ENCODE assay signal across 16 cellular contexts in the genomic region with DNA sequence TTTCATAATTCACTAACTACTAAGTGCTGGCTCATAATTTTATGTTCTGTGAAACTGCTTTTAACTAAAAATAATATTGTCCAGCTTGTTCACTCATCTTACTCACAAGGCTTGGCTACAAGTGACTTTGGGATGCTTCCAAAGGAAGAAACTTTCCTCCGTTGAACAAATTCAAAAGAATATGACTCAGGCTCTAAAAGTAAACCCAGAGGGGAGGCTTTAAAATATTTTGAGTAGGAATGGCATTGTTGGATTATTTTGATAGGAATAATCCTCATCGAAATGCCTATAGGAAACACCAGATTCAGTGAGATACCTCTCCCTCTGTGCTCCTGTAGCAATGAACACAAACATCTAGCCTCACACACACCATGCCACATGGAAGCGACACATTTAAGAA. TPM values are rescaled to one million over a fixed set of nuclear protein-coding genes. Genes with fewer than 3 reads are reported as not detected.
DNase-seq lines count a peak whose midpoint lies in the region; ATAC-seq and TF ChIP-seq lines count a peak whose summit lies in the region.
"Had no signal": no experiment of that assay in that cellular context is flagged by ENCODE, and none has a peak within 500 bp of the region (broad histone marks: within the 10 kb centered on the region; RNA-seq: fewer than 3 reads in every experiment).

No MANE protein-coding gene starts in this region.

- in situ Hi-C loops in mammary epithelial cell (cut with MboI; ENCODE audit: low sequenced_read_pairs in 2 of 2), result no loop called here

- no peaks in the 10 kb centered on the region for H3K79me1 ChIP-seq in mesenchymal stem cell (replicated peaks; ENCODE audit: low read length, poor library complexity, severe bottlenecking)

- H3K4me3 ChIP-seq in mammary epithelial cell (replicated peaks in 1 of 3; ENCODE audit: insufficient read depth in 1 of 3, low read depth in 2 of 3, low read length in 3 of 3), result no peak overlapping the region
- peak overlapping the region in 1 of 2 experiments; percentile 47 for H3K4me3 ChIP-seq in mesenchymal stem cell (ENCODE audit: insufficient read depth in 1 of 2, low read depth in 1 of 2, low read length in 2 of 2)
- H3K4me3 ChIP-seq in effector memory CD4-positive, alpha-beta T cell (ENCODE audit: insufficient read depth, low read depth, low read length, poor library complexity, severe bottlenecking), result no peak overlapping the region
- H3K4me3 ChIP-seq: BLaER1 had no signal

- H4K20me1 ChIP-seq in mammary epithelial cell (ENCODE audit: insufficient read depth, low read length), result no peaks in the 10 kb centered on the region
- H4K20me1 ChIP-seq: BLaER1 had no signal

- no peak overlapping the region for H3K14ac ChIP-seq in mesenchymal stem cell (ENCODE audit: low read length in 2 of 2)

- TF ChIP-seq CTCF in mammary epithelial cell (conservative IDR thresholded peaks at IDR 0.05 in 1 of 2, IDR thresholded peaks at IDR 0.05 in 1 of 2; ENCODE audit: extremely low read depth in 1 of 2, insufficient read depth in 1 of 2, low read depth in 1 of 2, low read length in 2 of 2), result no peak

- H3K9ac ChIP-seq in mammary epithelial cell (ENCODE audit: insufficient read depth, low read length), result no peak overlapping the region
- peak overlapping the region; percentile 76 for H3K9ac ChIP-seq in mesenchymal stem cell (ENCODE audit: low read length)
- H3K9ac ChIP-seq: BLaER1 had no signal

- no peak overlapping the region for H2BK5ac ChIP-seq in mesenchymal stem cell (ENCODE audit: low read depth, low read length, poor library complexity, severe bottlenecking)

- H3K9me3 ChIP-seq in mammary epithelial cell (replicated peaks; ENCODE audit: insufficient read depth, low read length), result no peaks in the 10 kb centered on the region
- no peaks in the 10 kb centered on the region for H3K9me3 ChIP-seq in mesenchymal stem cell (ENCODE audit: control insufficient read depth, low read length)
- H3K9me3 ChIP-seq in effector memory CD4-positive, alpha-beta T cell (ENCODE audit: control insufficient read depth, low read length), result no peaks in the 10 kb centered on the region
- H3K9me3 ChIP-seq: BLaER1 had no signal

- no peak overlapping the region for H3K23ac ChIP-seq in mesenchymal stem cell (ENCODE audit: low read length in 2 of 2)

- H3K4me2 ChIP-seq in mammary epithelial cell (ENCODE audit: insufficient read depth, low read depth, low read length), result no peak overlapping the region
- H3K4me2 ChIP-seq in mesenchymal stem cell (ENCODE audit: low read length, poor library complexity, severe bottlenecking), result no peak overlapping the region
- H3K4me2 ChIP-seq: BLaER1 had no signal

- 65% methylated on average over 3 of the region's 3 CpGs for WGBS in mammary epithelial cell (ENCODE audit: low coverage, missing lambda C conversion rate)
- 100% methylated on average over 2 of the region's 3 CpGs for WGBS in mesenchymal stem cell

- no peak overlapping the region for H2BK120ac ChIP-seq in mesenchymal stem cell (ENCODE audit: low read depth, low read length)

- H2BK15ac ChIP-seq in mesenchymal stem cell (ENCODE audit: low read depth, poor library complexity, severe bottlenecking), result no peak overlapping the region

- no peak overlapping the region for H3K4ac ChIP-seq in mesenchymal stem cell (ENCODE audit: low read depth in 1 of 2, low read length in 2 of 2)

- H2AFZ ChIP-seq in mammary epithelial cell (ENCODE audit: low read depth, low read length) (peak overlapping the region; percentile 27), mesenchymal stem cell (ENCODE audit: low read depth, low read length) (no peak overlapping the region)

- H3K36me3 ChIP-seq in mammary epithelial cell (ENCODE audit: insufficient read depth, low read length) (no peaks in the 10 kb centered on the region), mesenchymal stem cell (ENCODE audit: control insufficient read depth in 1 of 2, insufficient read depth in 2 of 2, low read depth in 1 of 2, low read length in 2 of 2) (no peaks in the 10 kb centered on the region)
- H3K36me3 ChIP-seq in effector memory CD4-positive, alpha-beta T cell (ENCODE audit: control insufficient read depth, insufficient read depth, low read length), result no peaks in the 10 kb centered on the region
- H3K36me3 ChIP-seq: BLaER1 had no signal

- dilution Hi-C loops in mammary epithelial cell (cut with HindIII; ENCODE audit: low sequenced_read_pairs), result no loop called here

- CTCF ChIA-PET in mammary epithelial cell (lab: Charles Lee; ENCODE audit: low non-redundant PET), result interaction anchor here (0.7 kb wide), 1 partner anchor 152 kb away, joined by 4 read pairs; no protein-coding TSS in a partner anchor

- H3K27ac ChIP-seq in mammary epithelial cell (ENCODE audit: insufficient read depth, low read depth, low read length), result no peak overlapping the region
- no peak overlapping the region for H3K27ac ChIP-seq in mesenchymal stem cell (ENCODE audit: low read length, poor library complexity, severe bottlenecking)
- no peak overlapping the region for H3K27ac ChIP-seq in effector memory CD4-positive, alpha-beta T cell (ENCODE audit: insufficient read depth, low read length, poor library complexity, severe bottlenecking)
- H3K27ac ChIP-seq: BLaER1, foreskin keratinocyte had no signal

- intact Hi-C loops in mammary epithelial cell (cut with micrococcal nuclease), result no loop called here

- no peak overlapping the region for H3K18ac ChIP-seq in mesenchymal stem cell (ENCODE audit: low read depth in 1 of 2, low read length in 2 of 2)

- no peak overlapping the region for H4K91ac ChIP-seq in mesenchymal stem cell (ENCODE audit: low read length)

- no peak overlapping the region for H4K8ac ChIP-seq in mesenchymal stem cell (ENCODE audit: low read length)

- DNase-seq in AG08396 (ENCODE audit: low spot score) (peak; percentile 50), HT1080 (ENCODE audit: low read depth) (peak; percentile 30), mammary epithelial cell (no peak), mesenchymal stem cell (no peak)
- no peak for DNase-seq in effector memory CD4-positive, alpha-beta T cell
- DNase-seq: activated T-cell treated with anti-CD3 and anti-CD28 coated beads, Interleukin-2, amount 50 U/mL, for 24 hours; foreskin keratinocyte; H9; NCI-H748 treated with DMSO at 0.1 percent for 48 hours; occipital lobe; RPMI8226; T-helper 2 cell had no signal

- H2AK5ac ChIP-seq in mesenchymal stem cell (ENCODE audit: low read length, severe bottlenecking), result no peak overlapping the region

- no peak overlapping the region for H2BK12ac ChIP-seq in mesenchymal stem cell (ENCODE audit: low read length in 2 of 2)

- ATAC-seq in HG02938 (IDR thresholded peaks at IDR 0.05; ENCODE audit: unreplicated experiment), result no peak
- no peak for ATAC-seq in GM21825 (IDR thresholded peaks at IDR 0.05; ENCODE audit: unreplicated experiment)
- ATAC-seq in GM18907 (IDR thresholded peaks at IDR 0.05; ENCODE audit: unreplicated experiment), result no peak
- ATAC-seq: foreskin keratinocyte had no signal

- no peaks in the 10 kb centered on the region for H3K79me2 ChIP-seq in mammary epithelial cell (ENCODE audit: insufficient read depth, low read length)

- BruUV-seq in mammary epithelial cell (replicated peaks; lab: Mats Ljungman, UMichigan), result no TSS peak

- H3K27me3 ChIP-seq in mammary epithelial cell (ENCODE audit: insufficient read depth, low read length), result no peaks in the 10 kb centered on the region
- H3K27me3 ChIP-seq in mesenchymal stem cell (ENCODE audit: control insufficient read depth in 1 of 2, insufficient read depth in 1 of 2, low read length in 2 of 2), result no peaks in the 10 kb centered on the region
- H3K27me3 ChIP-seq in effector memory CD4-positive, alpha-beta T cell (replicated peaks; ENCODE audit: control insufficient read depth, insufficient read depth, low read length, poor library complexity, severe bottlenecking), result no peaks in the 10 kb centered on the region
- H3K27me3 ChIP-seq: BLaER1, foreskin keratinocyte had no signal

- H3K4me1 ChIP-seq in mammary epithelial cell (ENCODE audit: insufficient read depth, low read length) (no peaks in the 10 kb centered on the region), mesenchymal stem cell (ENCODE audit: control insufficient read depth, insufficient read depth, low read depth, low read length) (no peaks in the 10 kb centered on the region)
- H3K4me1 ChIP-seq in effector memory CD4-positive, alpha-beta T cell (ENCODE audit: control insufficient read depth, insufficient read depth, low read length, poor library complexity, severe bottlenecking), result no peaks in the 10 kb centered on the region
- H3K4me1 ChIP-seq: BLaER1 had no signal

RNA-seq across cellular contexts. Expression of a gene that starts 25.2 kb away (rescaled TPM):
- total RNA-seq in HT1080 (2014; rRNA removed; shearing (Covaris generic)), result 6.9 and 11.7 TPM in 2 replicates
- polyA plus RNA-seq in HT1080 (2015; cell fraction: cytosol; rRNA removed), result 14.3 and 16.5 TPM in 2 replicates
- polyA plus RNA-seq in HT1080 (2015; cell fraction: nucleus; rRNA removed), result 8.6 and 15.4 TPM in 2 replicates
- 10 to 100 TPM; 15.8 to 60.1 TPM for total RNA-seq in mammary epithelial cell
- polyA plus RNA-seq in mammary epithelial cell, result 8.2 TPM
- 24.4 TPM for polyA minus RNA-seq in mammary epithelial cell
- polyA plus RNA-seq in mesenchymal stem cell (2013, experiment 1 of 2), result 28.6 TPM
- 27.2 TPM for polyA plus RNA-seq in mesenchymal stem cell (2013, experiment 2 of 2)

Comparison
In these comparisons a context has a peak if more than half of its experiments do, and no peak if none do; other contexts are left out.
1. DNase-seq: peak in AG08396 (single experiment) and HT1080 (single experiment); none in mammary epithelial cell (single experiment), mesenchymal stem cell (single experiment) and effector memory CD4-positive, alpha-beta T cell (0 of 3).